Comparison of ENCODE assay signal across 10 cellular contexts in the genomic region with DNA sequence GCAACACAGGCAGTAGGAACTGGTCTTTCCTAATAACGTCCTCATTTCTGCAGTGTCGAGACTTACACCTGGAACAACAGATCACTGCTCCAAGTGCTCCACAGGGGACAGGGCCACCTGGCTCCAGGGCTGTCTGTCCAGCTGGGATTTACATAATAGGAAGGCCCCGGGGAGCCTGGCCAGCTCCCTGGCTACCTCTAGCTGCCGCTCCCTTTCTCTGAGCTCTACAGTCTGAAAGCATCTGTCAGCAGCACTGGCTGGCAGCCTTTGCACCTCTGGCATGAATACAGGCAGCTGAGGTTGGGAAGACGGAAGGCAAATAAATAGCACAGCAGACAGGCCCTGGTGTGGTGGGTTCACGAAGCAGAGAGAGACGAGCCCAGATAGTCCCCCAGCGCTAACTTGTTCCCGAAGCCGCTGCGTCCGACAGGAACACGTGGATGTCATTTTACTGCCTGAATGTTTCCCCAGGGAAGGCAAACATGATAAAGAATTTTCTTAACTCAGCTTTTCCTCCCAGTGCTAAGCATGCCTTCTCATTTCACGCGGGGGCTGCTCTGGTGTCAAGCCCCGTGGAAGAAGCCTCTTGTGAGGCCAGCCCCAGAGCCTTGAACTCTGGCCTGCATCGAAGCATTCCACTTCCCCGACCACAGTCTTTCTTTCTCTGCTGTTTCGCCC.
DNase-seq lines count a peak whose midpoint lies in the region; TF ChIP-seq lines count a peak whose summit lies in the region.
"Had no signal": no experiment of that assay in that cellular context is flagged by ENCODE, and none has a peak within 500 bp of the region (broad histone marks: within the 10 kb centered on the region; RNA-seq: fewer than 3 reads in every experiment).

No MANE protein-coding gene starts in this region.

- H3K4me3 ChIP-seq in astrocyte of the spinal cord (ENCODE audit: low read depth, low read length) (no peak overlapping the region), rectal smooth muscle tissue (ENCODE audit: low read length) (no peak overlapping the region), brain microvascular endothelial cell (ENCODE audit: low read depth, low read length) (no peak overlapping the region)
- H3K4me3 ChIP-seq: BLaER1 treated with 17β-estradiol and CSF1 and Interleukin-3, amounts not matched to agents 10 nM and 100 nM had no signal

- H3K9ac ChIP-seq in rectal smooth muscle tissue (ENCODE audit: low read length), result no peak overlapping the region
- H3K9ac ChIP-seq: BLaER1 treated with 17β-estradiol and CSF1 and Interleukin-3, amounts not matched to agents 10 nM and 100 nM had no signal

- in situ Hi-C loops in astrocyte of the spinal cord (cut with HindIII; ENCODE audit: low sequenced_read_pairs) (no loop called here), brain microvascular endothelial cell (cut with HindIII; ENCODE audit: low pct_ligation_motif_present, low sequenced_read_pairs) (no loop called here), ACHN (cut with HindIII; ENCODE audit: low pct_ligation_motif_present, low pct_unique_long_range_greater_than_20kb, low sequenced_read_pairs) (no loop called here)

- H3K27me3 ChIP-seq in rectal smooth muscle tissue (ENCODE audit: control insufficient read depth, insufficient read depth, low read length) (no peaks in the 10 kb centered on the region), brain microvascular endothelial cell (replicated peaks) (peaks cover 1% of the 10 kb centered on the region)
- H3K27me3 ChIP-seq: BLaER1 treated with 17β-estradiol and CSF1 and Interleukin-3, amounts not matched to agents 10 nM and 100 nM had no signal

- no peaks in the 10 kb centered on the region for H3K36me3 ChIP-seq in rectal smooth muscle tissue (ENCODE audit: control insufficient read depth, insufficient read depth, low read length)
- H3K36me3 ChIP-seq in brain microvascular endothelial cell (replicated peaks), result no peaks in the 10 kb centered on the region
- H3K36me3 ChIP-seq: BLaER1 treated with 17β-estradiol and CSF1 and Interleukin-3, amounts not matched to agents 10 nM and 100 nM had no signal

- DNase-seq in GM03348 (ENCODE audit: low spot score) (peak; percentile 58), astrocyte of the spinal cord (ENCODE audit: low read depth, low spot score) (peak; percentile 43), iPS-NIHi7 (ENCODE audit: extremely low spot score) (peak; percentile 35), NCI-H1694 (lab: John Stamatoyannopoulos, UW) (no peak), epidermal melanocyte (ENCODE audit: insufficient read length, low spot score) (no peak), brain microvascular endothelial cell (no peak), ACHN (no peak)
- DNase-seq: foreskin melanocyte had no signal

- TF ChIP-seq CTCF in astrocyte of the spinal cord (IDR thresholded peaks at IDR 0.05; ENCODE audit: low read depth, low read length) (no peak), brain microvascular endothelial cell (IDR thresholded peaks at IDR 0.05; ENCODE audit: low read depth, low read length, missing control alignments) (no peak)

- peaks cover 12% of the 10 kb centered on the region for H3K4me1 ChIP-seq in rectal smooth muscle tissue (ENCODE audit: control insufficient read depth, insufficient read depth, low read length)
- H3K4me1 ChIP-seq: BLaER1 treated with 17β-estradiol and CSF1 and Interleukin-3, amounts not matched to agents 10 nM and 100 nM had no signal

- H3K27ac ChIP-seq in rectal smooth muscle tissue (ENCODE audit: low read depth, low read length) (peak overlapping the region; percentile 86), brain microvascular endothelial cell (no peak overlapping the region)
- H3K27ac ChIP-seq: BLaER1 treated with 17β-estradiol and CSF1 and Interleukin-3, amounts not matched to agents 10 nM and 100 nM had no signal

Comparison
In these comparisons a context has a peak if more than half of its experiments do, and no peak if none do; other contexts are left out.
1. DNase-seq: peak in GM03348 (single experiment), astrocyte of the spinal cord (single experiment) and iPS-NIHi7 (single experiment); none in NCI-H1694 (single experiment), epidermal melanocyte (single experiment), brain microvascular endothelial cell (single experiment) and ACHN (single experiment).